ENCODE assay signal across 8 cellular contexts in the genomic region with DNA sequence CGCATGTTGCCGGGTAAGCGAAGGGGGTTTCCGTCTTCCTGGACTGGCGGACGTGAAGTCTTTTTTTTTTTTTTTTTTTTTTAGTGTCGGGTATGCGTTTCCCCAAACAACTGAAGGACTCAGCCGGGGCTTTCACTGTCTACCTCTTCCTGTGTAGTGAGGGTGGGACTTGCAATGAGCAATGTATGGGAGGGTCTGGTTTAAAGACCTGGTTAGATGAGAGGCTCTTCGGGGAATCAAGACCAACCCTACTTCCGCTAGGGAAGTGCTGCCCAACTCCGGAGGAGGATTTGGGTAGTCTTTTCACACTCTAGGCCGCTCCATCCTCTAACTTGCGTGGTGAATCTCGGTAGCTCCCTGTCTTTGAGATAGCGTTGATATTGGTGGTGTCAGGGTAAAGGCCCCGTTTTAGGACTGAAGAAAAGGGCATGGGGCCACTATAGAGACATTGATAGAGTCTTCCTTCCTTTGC. TPM values are rescaled to one million over a fixed set of nuclear protein-coding genes. Genes with fewer than 3 reads are reported as not detected.
DNase-seq lines count a peak whose midpoint lies in the region; ATAC-seq, FAIRE-seq and TF ChIP-seq lines count a peak whose summit lies in the region.

No MANE protein-coding gene starts in this region.

- H3K4me3 ChIP-seq in hepatocyte, result peak overlapping the region; percentile 69
- H3K4me3 ChIP-seq in gastrocnemius medialis, result peak overlapping the region; percentile 70 to 100 (median 96)

- H3K27me3 ChIP-seq in hepatocyte (no peaks in the 10 kb centered on the region), gastrocnemius medialis (no peaks in the 10 kb centered on the region)

- peak overlapping the region; percentile 59 for H2AFZ ChIP-seq in hepatocyte

- H3K4me2 ChIP-seq in hepatocyte, result peak overlapping the region; percentile 83

- in situ Hi-C loops in gastrocnemius medialis (cut with MboI; ENCODE audit: low sequenced_read_pairs in 4 of 4), result loop anchor here in 2 of 4 donors (10.0 to 25.0 kb wide), 2 partner anchors 251 to 259 kb away; partner anchors contain the start of gene VAMP4 (in 2 of the 2)

- no peaks in the 10 kb centered on the region for H3K36me3 ChIP-seq in hepatocyte (replicated peaks; ENCODE audit: insufficient read depth, low read depth)
- no peaks in the 10 kb centered on the region for H3K36me3 ChIP-seq in gastrocnemius medialis

- FAIRE-seq in D721Med (lab: Jason Lieb, UNC), result no peak

- no peak for TF ChIP-seq CTCF in hepatocyte (IDR thresholded peaks at IDR 0.05; ENCODE audit: poor library complexity)
- TF ChIP-seq CTCF in gastrocnemius medialis (IDR thresholded peaks at IDR 0.05 in 4 of 5, conservative IDR thresholded peaks at IDR 0.05 in 1 of 5), result no peak
- no peak for TF ChIP-seq CTCF in D721Med (IDR thresholded peaks at IDR 0.05; ENCODE audit: insufficient read depth, missing control alignments)

- peaks cover 56% of the 10 kb centered on the region for H3K79me2 ChIP-seq in hepatocyte

- H3K4me1 ChIP-seq in hepatocyte (ENCODE audit: insufficient read depth), result peaks cover 20% of the 10 kb centered on the region
- H3K4me1 ChIP-seq in gastrocnemius medialis, result peaks cover 45 to 48% of the 10 kb centered on the region in 2 donors

- H3K27ac ChIP-seq in hepatocyte, result peak overlapping the region; percentile 99
- H3K27ac ChIP-seq in gastrocnemius medialis, result peak overlapping the region; percentile 92 to 100 (median 98)

- H4K20me1 ChIP-seq in hepatocyte (ENCODE audit: insufficient read depth, poor library complexity, severe bottlenecking), result peaks cover 49% of the 10 kb centered on the region

- ATAC-seq in GM21619 (IDR thresholded peaks at IDR 0.05; ENCODE audit: unreplicated experiment) (peak; percentile 39), gastrocnemius medialis (peak; percentile 7 to 26)

- intact Hi-C loops in gastrocnemius medialis (cut with DNase I; ENCODE audit: low total_unique reads), result loop anchor here (5.0 to 10.0 kb wide), 3 partner anchors 159 to 1049 kb away; partner anchors contain the start of genes DNM3 and SUCO

- TF ChIP-seq POLR2A in gastrocnemius medialis (IDR thresholded peaks at IDR 0.05), result no peak

- DNase-seq in ELF-1 (ENCODE audit: low read depth, low spot score) (peak; percentile 85), HuH-7.5 (ENCODE audit: low spot score) (peak; percentile 10), SKM-1 treated with dmso at 0.1 percent for 144 hours (lab: John Stamatoyannopoulos, UW; ENCODE audit: unreplicated experiment) (peak; percentile 53), amniotic stem cell (lab: John Stamatoyannopoulos, UW) (peak; percentile 33), hepatocyte (ENCODE audit: low spot score) (no peak), gastrocnemius medialis (no peak), D721Med (ENCODE audit: insufficient read length, low spot score) (no peak)

- WGBS in hepatocyte (ENCODE audit: low lambda C conversion rate, missing lambda C conversion rate), result under 1% methylated on average over 16 of the region's 17 CpGs

- no peaks in the 10 kb centered on the region for H3K9me2 ChIP-seq in hepatocyte (replicated peaks; ENCODE audit: insufficient read depth)

- no peaks in the 10 kb centered on the region for H3K9me3 ChIP-seq in hepatocyte (ENCODE audit: low read depth)
- no peaks in the 10 kb centered on the region for H3K9me3 ChIP-seq in gastrocnemius medialis

RNA-seq across cellular contexts. Expression of gene PRRC2C, which starts 0.8 kb away (rescaled TPM):
- total RNA-seq in hepatocyte (85.2 and 102 TPM in 2 replicates), gastrocnemius medialis (10 to 100 TPM; 40.9 to 45.7 (median 42.0) TPM)
- polyA plus RNA-seq in hepatocyte, result 120 and 147 TPM in 2 replicates

Comparison
In these comparisons a context has a peak if more than half of its experiments do, and no peak if none do; other contexts are left out.
1. DNase-seq: peak in ELF-1 (single experiment), HuH-7.5 (single experiment), SKM-1 treated with dmso at 0.1 percent for 144 hours (single experiment) and amniotic stem cell (single experiment); none in hepatocyte (single experiment), gastrocnemius medialis (0 of 2) and D721Med (single experiment).